Comparison of ENCODE assay signal across 3 cellular contexts in the genomic region with DNA sequence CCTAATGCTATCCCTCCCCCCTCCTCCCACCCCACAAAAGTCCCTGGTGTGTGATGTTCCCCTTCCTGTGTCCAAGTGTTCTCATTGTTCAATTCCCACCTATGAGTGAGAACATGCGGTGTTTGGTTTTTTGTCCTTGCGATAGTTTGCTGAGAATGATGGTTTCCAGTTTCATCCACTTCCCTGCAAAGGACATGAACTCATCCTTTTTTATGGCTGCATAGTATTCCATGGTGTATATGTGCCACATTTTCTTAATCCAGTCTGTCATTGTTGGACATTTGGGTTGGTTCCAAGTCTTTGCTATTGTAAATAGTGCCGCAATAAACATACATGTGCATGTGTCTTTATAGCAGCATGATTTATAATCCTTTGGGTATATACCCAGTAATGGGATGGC.
DNase-seq lines count a peak whose midpoint lies in the region; ATAC-seq, FAIRE-seq and TF ChIP-seq lines count a peak whose summit lies in the region.
"Not testable (repeated sequence)": the region's sequence is repeated elsewhere in the genome, so short reads cannot be mapped to it uniquely, and the experiment has no call there.

No MANE protein-coding gene starts in this region.

- CTCF ChIA-PET in HEK293 (lab: Yijun Ruan, JAX); K562 (lab: Yijun Ruan, JAX; ENCODE audit: low intra/inter-chr PET ratio): not testable (repeated sequence)
- CTCF ChIA-PET in activated CD8-positive, alpha-beta T cell treated with anti-CD3 and anti-CD28 coated beads for 36 hours (lab: Charles Lee): interaction anchor here (0.7 kb wide), 1 partner anchor 192 kb away, joined by 3 read pairs; no protein-coding TSS in a partner anchor

- H3K4me1 Mint-ChIP-seq in activated CD8-positive, alpha-beta T cell treated with anti-CD3 and anti-CD28 coated beads for 36 hours (ENCODE audit: low read depth): peaks cover 36% of the 10 kb centered on the region

- not testable (repeated sequence) for H3K36me3 ChIP-seq in HEK293 (ENCODE audit: control insufficient read depth in 2 of 2, insufficient read depth in 1 of 2, low read length in 2 of 2); K562 (ENCODE audit: control insufficient read depth, insufficient read depth, low read length)

- DNase-seq in activated CD8-positive, alpha-beta T cell treated with anti-CD3 and anti-CD28 coated beads for 36 hours; K562 (ENCODE audit: extremely low read depth in 1 of 4, low spot score in 3 of 4): not testable (repeated sequence)

- not testable (repeated sequence) for H3K4me3 Mint-ChIP-seq in activated CD8-positive, alpha-beta T cell treated with anti-CD3 and anti-CD28 coated beads for 36 hours

- not testable (repeated sequence) for H4K20me1 ChIP-seq in K562 (replicated peaks; ENCODE audit: control insufficient read depth, insufficient read depth, low read length)

- H2AFZ ChIP-seq in K562 (ENCODE audit: low read depth, low read length): not testable (repeated sequence)

- not testable (repeated sequence) for TF ChIP-seq EP300 in K562 (IDR thresholded peaks at IDR 0.05; ENCODE audit: low read length)

- not testable (repeated sequence) for H3K9me1 ChIP-seq in K562 (ENCODE audit: control insufficient read depth, insufficient read depth, low read length)

- not testable (repeated sequence) for H3K4me2 ChIP-seq in K562 (ENCODE audit: insufficient read depth, low read length)

- not testable (repeated sequence) for TF ChIP-seq CTCF in HEK293 (tag by site-specific recombination; IDR thresholded peaks at IDR 0.05); activated CD8-positive, alpha-beta T cell treated with anti-CD3 and anti-CD28 coated beads for 36 hours (IDR thresholded peaks at IDR 0.05); K562 (IDR thresholded peaks at IDR 0.05 in 2 of 3, conservative IDR thresholded peaks at IDR 0.05 in 1 of 3; ENCODE audit: insufficient read depth in 2 of 3, low read depth in 1 of 3, low read length in 3 of 3)

- intact Hi-C loops in activated CD8-positive, alpha-beta T cell treated with anti-CD3 and anti-CD28 coated beads for 36 hours (cut with micrococcal nuclease); K562 (cut with micrococcal nuclease): not testable (repeated sequence)

- in situ Hi-C loops in K562 (cut with MboI): loop anchor here (25.0 kb wide), 1 partner anchor 472 kb away; a partner anchor contains a TSS

- H3K27ac Mint-ChIP-seq in activated CD8-positive, alpha-beta T cell treated with anti-CD3 and anti-CD28 coated beads for 36 hours: peak overlapping the region; percentile 12

- H3K9me3 ChIP-seq in HEK293 (ENCODE audit: control insufficient read depth, insufficient read depth, low read depth, low read length); K562 (replicated peaks; ENCODE audit: control insufficient read depth, insufficient read depth, low read depth, low read length): not testable (repeated sequence)

- not testable (repeated sequence) for H3K4me1 ChIP-seq in HEK293 (ENCODE audit: control insufficient read depth, insufficient read depth, low read length)
- peaks cover 4 to 11% of the 10 kb centered on the region in 2 experiments; a peak in 2 of 5 replicates for H3K4me1 ChIP-seq in K562 (replicated peaks in 1 of 2; ENCODE audit: control insufficient read depth in 2 of 2, insufficient read depth in 2 of 2, low read length in 2 of 2)

- not testable (repeated sequence) for H3K27me3 Mint-ChIP-seq in activated CD8-positive, alpha-beta T cell treated with anti-CD3 and anti-CD28 coated beads for 36 hours

- not testable (repeated sequence) for ATAC-seq in activated CD8-positive, alpha-beta T cell treated with anti-CD3 and anti-CD28 coated beads for 36 hours; K562

- H3K4me3 ChIP-seq in HEK293 (ENCODE audit: low read depth, low read length); K562: not testable (repeated sequence)

- H3K36me3 Mint-ChIP-seq in activated CD8-positive, alpha-beta T cell treated with anti-CD3 and anti-CD28 coated beads for 36 hours (ENCODE audit: low read depth): not testable (repeated sequence)

- POLR2A ChIA-PET in HEK293 (lab: Yijun Ruan, JAX); activated CD8-positive, alpha-beta T cell treated with anti-CD3 and anti-CD28 coated beads for 36 hours (lab: Charles Lee); K562 (lab: Yijun Ruan, JAX): not testable (repeated sequence)

- TF ChIP-seq POLR2A in K562 (conservative IDR thresholded peaks at IDR 0.05): not testable (repeated sequence)

- FAIRE-seq in K562 (lab: Jason Lieb, UNC): not testable (repeated sequence)

- not testable (repeated sequence) for H3K27ac ChIP-seq in HEK293 (ENCODE audit: extremely low read depth, low read depth, low read length); K562 (ENCODE audit: extremely low read depth, low read depth, low read length)

- not testable (repeated sequence) for H3K79me2 ChIP-seq in K562 (ENCODE audit: control insufficient read depth, insufficient read depth, low read length)

- H3K9me3 Mint-ChIP-seq in activated CD8-positive, alpha-beta T cell treated with anti-CD3 and anti-CD28 coated beads for 36 hours: not testable (repeated sequence)

- not testable (repeated sequence) for H3K27me3 ChIP-seq in K562 (ENCODE audit: control insufficient read depth in 2 of 2, insufficient read depth in 2 of 2, low read length in 2 of 2)

- TF ChIP-seq RAD21 in K562 (CRISPR knock-in tag; conservative IDR thresholded peaks at IDR 0.05 in 1 of 2, IDR thresholded peaks at IDR 0.05 in 1 of 2): not testable (repeated sequence)

- not testable (repeated sequence) for BruUV-seq in K562 (replicated peaks; lab: Mats Ljungman, UMichigan)

- WGBS in K562 (ENCODE audit: insufficient coverage, low coverage, missing lambda C conversion rate): no CpG with 5 or more reads among the region's 3 CpGs

- not testable (repeated sequence) for H3K9ac ChIP-seq in K562 (ENCODE audit: insufficient read depth in 1 of 2, low read depth in 2 of 2, low read length in 2 of 2)

TF ChIP-seq in HEK293, 187 proteins besides CTCF, POLR2A, EP300 and RAD21 (continues in another document):
- TF ChIP-seq, protein P1, sequence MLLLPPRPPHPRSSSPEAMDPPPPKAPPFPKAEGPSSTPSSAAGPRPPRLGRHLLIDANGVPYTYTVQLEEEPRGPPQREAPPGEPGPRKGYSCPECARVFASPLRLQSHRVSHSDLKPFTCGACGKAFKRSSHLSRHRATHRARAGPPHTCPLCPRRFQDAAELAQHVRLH (tag by site-specific recombination; IDR thresholded peaks at IDR 0.05): peak; percentile 71; the same call in 1 of the 2 replicates
- TF ChIP-seq ZNF146 (tag by site-specific recombination; IDR thresholded peaks at IDR 0.05): peak; percentile 95

TF ChIP-seq in K562, 482 proteins besides CTCF, POLR2A, EP300 and RAD21:
- TF ChIP-seq BCOR (IDR thresholded peaks at IDR 0.05): peak; percentile 60; the same call in 1 of the 2 replicates
